In the genomic region with DNA sequence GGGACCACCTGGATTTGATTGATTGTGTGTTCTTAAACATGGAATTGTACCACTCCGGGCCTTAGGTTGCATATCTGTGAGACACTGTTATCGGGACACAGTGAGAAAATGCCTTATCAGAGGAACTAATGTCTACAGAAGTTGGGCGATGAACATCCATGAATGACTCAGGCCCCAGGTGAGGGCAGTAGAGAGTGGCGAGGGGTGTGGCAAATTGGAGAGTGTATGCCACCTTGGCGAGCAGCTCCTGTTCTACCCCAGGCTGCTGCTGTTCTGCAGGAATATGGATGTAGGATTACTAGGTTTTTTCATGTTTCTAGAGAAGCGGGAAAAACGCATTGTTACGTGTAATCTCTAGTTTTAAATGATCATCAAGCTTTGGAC, we compare ENCODE assay signal across 2 cellular contexts.
TF ChIP-seq lines count a peak whose summit lies in the region.

No MANE protein-coding gene starts in this region.

TF ChIP-seq in HepG2, 621 proteins besides CTCF, POLR2A, EP300 and RAD21:
- TF ChIP-seq ATF3 (CRISPR knock-in tag; IDR thresholded peaks at IDR 0.05) (no peak), ZBTB34 (CRISPR knock-in tag; IDR thresholded peaks at IDR 0.05) (no peak), STAG1 (CRISPR knock-in tag; IDR thresholded peaks at IDR 0.05) (peak; percentile 41)
- TF ChIP-seq, protein P1, sequence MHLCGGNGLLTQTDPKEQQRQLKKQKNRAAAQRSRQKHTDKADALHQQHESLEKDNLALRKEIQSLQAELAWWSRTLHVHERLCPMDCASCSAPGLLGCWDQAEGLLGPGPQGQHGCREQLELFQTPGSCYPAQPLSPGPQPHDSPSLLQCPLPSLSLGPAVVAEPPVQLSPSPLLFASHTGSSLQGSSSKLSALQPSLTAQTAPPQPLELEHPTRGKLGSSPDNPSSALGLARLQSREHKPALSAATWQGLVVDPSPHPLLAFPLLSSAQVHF (CRISPR knock-in tag; IDR thresholded peaks at IDR 0.05): no peak

TF ChIP-seq in GM23338, 12 proteins besides CTCF, POLR2A, EP300 and RAD21:
- TF ChIP-seq STAT1 (IDR thresholded peaks at IDR 0.05; ENCODE audit: unreplicated experiment): no peak
- TF ChIP-seq CREB1 (CRISPR knock-in tag; IDR thresholded peaks at IDR 0.05; ENCODE audit: low read depth): no peak
- no peak for TF ChIP-seq POLR2AphosphoS5 (IDR thresholded peaks at IDR 0.05; ENCODE audit: low read depth)
- TF ChIP-seq, protein P2, sequence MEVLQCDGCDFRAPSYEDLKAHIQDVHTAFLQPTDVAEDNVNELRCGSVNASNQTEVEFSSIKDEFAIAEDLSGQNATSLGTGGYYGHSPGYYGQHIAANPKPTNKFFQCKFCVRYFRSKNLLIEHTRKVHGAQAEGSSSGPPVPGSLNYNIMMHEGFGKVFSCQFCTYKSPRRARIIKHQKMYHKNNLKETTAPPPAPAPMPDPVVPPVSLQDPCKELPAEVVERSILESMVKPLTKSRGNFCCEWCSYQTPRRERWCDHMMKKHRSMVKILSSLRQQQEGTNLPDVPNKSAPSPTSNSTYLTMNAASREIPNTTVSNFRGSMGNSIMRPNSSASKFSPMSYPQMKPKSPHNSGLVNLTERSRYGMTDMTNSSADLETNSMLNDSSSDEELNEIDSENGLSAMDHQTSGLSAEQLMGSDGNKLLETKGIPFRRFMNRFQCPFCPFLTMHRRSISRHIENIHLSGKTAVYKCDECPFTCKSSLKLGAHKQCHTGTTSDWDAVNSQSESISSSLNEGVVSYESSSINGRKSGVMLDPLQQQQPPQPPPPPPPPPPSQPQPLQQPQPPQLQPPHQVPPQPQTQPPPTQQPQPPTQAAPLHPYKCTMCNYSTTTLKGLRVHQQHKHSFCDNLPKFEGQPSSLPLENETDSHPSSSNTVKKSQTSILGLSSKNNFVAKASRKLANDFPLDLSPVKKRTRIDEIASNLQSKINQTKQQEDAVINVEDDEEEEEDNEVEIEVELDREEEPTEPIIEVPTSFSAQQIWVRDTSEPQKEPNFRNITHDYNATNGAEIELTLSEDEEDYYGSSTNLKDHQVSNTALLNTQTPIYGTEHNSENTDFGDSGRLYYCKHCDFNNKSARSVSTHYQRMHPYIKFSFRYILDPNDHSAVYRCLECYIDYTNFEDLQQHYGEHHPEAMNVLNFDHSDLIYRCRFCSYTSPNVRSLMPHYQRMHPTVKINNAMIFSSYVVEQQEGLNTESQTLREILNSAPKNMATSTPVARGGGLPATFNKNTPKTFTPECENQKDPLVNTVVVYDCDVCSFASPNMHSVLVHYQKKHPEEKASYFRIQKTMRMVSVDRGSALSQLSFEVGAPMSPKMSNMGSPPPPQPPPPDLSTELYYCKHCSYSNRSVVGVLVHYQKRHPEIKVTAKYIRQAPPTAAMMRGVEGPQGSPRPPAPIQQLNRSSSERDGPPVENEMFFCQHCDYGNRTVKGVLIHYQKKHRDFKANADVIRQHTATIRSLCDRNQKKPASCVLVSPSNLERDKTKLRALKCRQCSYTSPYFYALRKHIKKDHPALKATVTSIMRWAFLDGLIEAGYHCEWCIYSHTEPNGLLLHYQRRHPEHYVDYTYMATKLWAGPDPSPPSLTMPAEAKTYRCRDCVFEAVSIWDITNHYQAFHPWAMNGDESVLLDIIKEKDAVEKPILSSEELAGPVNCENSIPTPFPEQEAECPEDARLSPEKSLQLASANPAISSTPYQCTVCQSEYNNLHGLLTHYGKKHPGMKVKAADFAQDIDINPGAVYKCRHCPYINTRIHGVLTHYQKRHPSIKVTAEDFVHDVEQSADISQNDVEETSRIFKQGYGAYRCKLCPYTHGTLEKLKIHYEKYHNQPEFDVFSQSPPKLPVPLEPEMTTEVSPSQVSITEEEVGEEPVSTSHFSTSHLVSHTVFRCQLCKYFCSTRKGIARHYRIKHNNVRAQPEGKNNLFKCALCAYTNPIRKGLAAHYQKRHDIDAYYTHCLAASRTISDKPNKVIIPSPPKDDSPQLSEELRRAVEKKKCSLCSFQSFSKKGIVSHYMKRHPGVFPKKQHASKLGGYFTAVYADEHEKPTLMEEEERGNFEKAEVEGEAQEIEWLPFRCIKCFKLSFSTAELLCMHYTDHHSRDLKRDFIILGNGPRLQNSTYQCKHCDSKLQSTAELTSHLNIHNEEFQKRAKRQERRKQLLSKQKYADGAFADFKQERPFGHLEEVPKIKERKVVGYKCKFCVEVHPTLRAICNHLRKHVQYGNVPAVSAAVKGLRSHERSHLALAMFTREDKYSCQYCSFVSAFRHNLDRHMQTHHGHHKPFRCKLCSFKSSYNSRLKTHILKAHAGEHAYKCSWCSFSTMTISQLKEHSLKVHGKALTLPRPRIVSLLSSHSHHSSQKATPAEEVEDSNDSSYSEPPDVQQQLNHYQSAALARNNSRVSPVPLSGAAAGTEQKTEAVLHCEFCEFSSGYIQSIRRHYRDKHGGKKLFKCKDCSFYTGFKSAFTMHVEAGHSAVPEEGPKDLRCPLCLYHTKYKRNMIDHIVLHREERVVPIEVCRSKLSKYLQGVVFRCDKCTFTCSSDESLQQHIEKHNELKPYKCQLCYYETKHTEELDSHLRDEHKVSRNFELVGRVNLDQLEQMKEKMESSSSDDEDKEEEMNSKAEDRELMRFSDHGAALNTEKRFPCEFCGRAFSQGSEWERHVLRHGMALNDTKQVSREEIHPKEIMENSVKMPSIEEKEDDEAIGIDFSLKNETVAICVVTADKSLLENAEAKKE (CRISPR knock-in tag; IDR thresholded peaks at IDR 0.05): no peak
- no peak for TF ChIP-seq ZNF114 (CRISPR knock-in tag; IDR thresholded peaks at IDR 0.05)
- TF ChIP-seq, protein P3, sequence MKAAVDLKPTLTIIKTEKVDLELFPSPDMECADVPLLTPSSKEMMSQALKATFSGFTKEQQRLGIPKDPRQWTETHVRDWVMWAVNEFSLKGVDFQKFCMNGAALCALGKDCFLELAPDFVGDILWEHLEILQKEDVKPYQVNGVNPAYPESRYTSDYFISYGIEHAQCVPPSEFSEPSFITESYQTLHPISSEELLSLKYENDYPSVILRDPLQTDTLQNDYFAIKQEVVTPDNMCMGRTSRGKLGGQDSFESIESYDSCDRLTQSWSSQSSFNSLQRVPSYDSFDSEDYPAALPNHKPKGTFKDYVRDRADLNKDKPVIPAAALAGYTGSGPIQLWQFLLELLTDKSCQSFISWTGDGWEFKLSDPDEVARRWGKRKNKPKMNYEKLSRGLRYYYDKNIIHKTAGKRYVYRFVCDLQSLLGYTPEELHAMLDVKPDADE (IDR thresholded peaks at IDR 0.05): no peak
- no peak for TF ChIP-seq ZNF331 (CRISPR knock-in tag; IDR thresholded peaks at IDR 0.05; ENCODE audit: low read depth)
- TF ChIP-seq JUNB (IDR thresholded peaks at IDR 0.05; ENCODE audit: unreplicated experiment): no peak
- no peak for TF ChIP-seq EZH2 (IDR thresholded peaks at IDR 0.05; ENCODE audit: low read depth, unreplicated experiment)
- no peak for TF ChIP-seq NANOG (IDR thresholded peaks at IDR 0.05; ENCODE audit: borderline replicate concordance)
